ENCODE assay signal across 9 cellular contexts in genomic region chr19:56477429-56478338, GRCh38. TPM values are rescaled to one million over a fixed set of nuclear protein-coding genes. Genes with fewer than 3 reads are reported as not detected.
DNase-seq lines count a peak whose midpoint lies in the region; ATAC-seq and TF ChIP-seq lines count a peak whose summit lies in the region.
"Had no signal": no experiment of that assay in that cellular context is flagged by ENCODE, and none has a peak within 500 bp of the region (broad histone marks: within the 10 kb centered on the region; RNA-seq: fewer than 3 reads in every experiment).

No MANE protein-coding gene starts in this region.

- H3K9me3 ChIP-seq in CD8-positive, alpha-beta T cell (ENCODE audit: low read length) = peaks cover 14% of the 10 kb centered on the region
- H3K9me3 ChIP-seq in esophagus muscularis mucosa (peaks cover 0 to 14% (median 6%) of the 10 kb centered on the region in 4 donors), mucosa of rectum (ENCODE audit: control insufficient read depth in 2 of 2, low read length in 2 of 2) (peaks cover 3 to 11% of the 10 kb centered on the region in 2 donors)

- DNase-seq in CD8-positive, alpha-beta T cell = peak; percentile 21 to 84 (median 63)
- DNase-seq in NCI-H2227 treated with DMSO at 0.1 percent for 48 hours (lab: John Stamatoyannopoulos, UW) = peak; percentile 99
- DNase-seq in activated T-cell treated with anti-CD3 and anti-CD28 coated beads for 24 hours (ENCODE audit: low read depth) = peak; percentile 55
- peak; percentile 97 for DNase-seq in esophagus muscularis mucosa (ENCODE audit: extremely low spot score)
- DNase-seq in stimulated activated CD8-positive, alpha-beta memory T cell treated with anti-CD3 and anti-CD28 coated beads, Interleukin-4, amount 100 ng/mL, for 48 hours = peak; percentile 75

- peak overlapping the region; percentile 95 for H3K27ac Mint-ChIP-seq in CD8-positive, alpha-beta T cell

- no peak for TF ChIP-seq POLR2A in esophagus muscularis mucosa (IDR thresholded peaks at IDR 0.05; ENCODE audit: low read depth)

- no peaks in the 10 kb centered on the region for H3K27me3 ChIP-seq in CD8-positive, alpha-beta T cell (ENCODE audit: insufficient read depth, low read length)
- no peaks in the 10 kb centered on the region for H3K27me3 ChIP-seq in esophagus muscularis mucosa
- no peaks in the 10 kb centered on the region for H3K27me3 ChIP-seq in mucosa of rectum (ENCODE audit: control insufficient read depth in 2 of 2, insufficient read depth in 2 of 2, low read length in 2 of 2)

- no peak for TF ChIP-seq CTCF in CD8-positive, alpha-beta T cell (IDR thresholded peaks at IDR 0.05)
- peak in 1 of 3 experiments; percentile 5 for TF ChIP-seq CTCF in esophagus muscularis mucosa (IDR thresholded peaks at IDR 0.05)

- H3K36me3 Mint-ChIP-seq in CD8-positive, alpha-beta T cell = peaks cover 46% of the 10 kb centered on the region

- peaks cover 48% of the 10 kb centered on the region for H3K9me3 Mint-ChIP-seq in CD8-positive, alpha-beta T cell

- POLR2A ChIA-PET in CD8-positive, alpha-beta T cell (lab: Charles Lee) = no interaction called here

- peak; percentile 66 for ATAC-seq in CD8-positive, alpha-beta T cell
- ATAC-seq in GM19463 (IDR thresholded peaks at IDR 0.05; ENCODE audit: unreplicated experiment) (no peak), GM18519 (IDR thresholded peaks at IDR 0.05; ENCODE audit: low FRiP score, unreplicated experiment) (no peak)
- ATAC-seq: HCT116 had no signal

- H3K36me3 ChIP-seq in CD8-positive, alpha-beta T cell (ENCODE audit: insufficient read depth, low read length) = no peaks in the 10 kb centered on the region
- peaks cover 0 to 10% (median 0%) of the 10 kb centered on the region in 4 donors for H3K36me3 ChIP-seq in esophagus muscularis mucosa
- no peaks in the 10 kb centered on the region for H3K36me3 ChIP-seq in mucosa of rectum (ENCODE audit: control insufficient read depth in 2 of 2, insufficient read depth in 2 of 2, low read length in 2 of 2)

- H3K4me3 Mint-ChIP-seq in CD8-positive, alpha-beta T cell = peak overlapping the region; percentile 96

- no peak for TF ChIP-seq EP300 in esophagus muscularis mucosa (IDR thresholded peaks at IDR 0.05)

- peak overlapping the region; percentile 67 for H3K4me3 ChIP-seq in CD8-positive, alpha-beta T cell (ENCODE audit: low read depth, low read length)
- H3K4me3 ChIP-seq in esophagus muscularis mucosa (peak overlapping the region; percentile 63 to 88 (median 76)), mucosa of rectum (ENCODE audit: low read length in 2 of 2) (peak overlapping the region; percentile 68 to 77)

- H3K27me3 Mint-ChIP-seq in CD8-positive, alpha-beta T cell (ENCODE audit: low read depth) = peaks cover 19% of the 10 kb centered on the region

- CTCF ChIA-PET in CD8-positive, alpha-beta T cell (lab: Charles Lee) = no interaction called here

- no peaks in the 10 kb centered on the region for H3K4me1 ChIP-seq in CD8-positive, alpha-beta T cell (ENCODE audit: insufficient read depth, low read length)
- peaks cover 20 to 31% (median 23%) of the 10 kb centered on the region in 4 donors for H3K4me1 ChIP-seq in esophagus muscularis mucosa
- no peaks in the 10 kb centered on the region for H3K4me1 ChIP-seq in mucosa of rectum (ENCODE audit: control insufficient read depth in 2 of 2, insufficient read depth in 2 of 2, low read length in 2 of 2)

- peaks cover 18% of the 10 kb centered on the region for H3K4me1 Mint-ChIP-seq in CD8-positive, alpha-beta T cell (ENCODE audit: low read depth)

- H3K9ac ChIP-seq in mucosa of rectum (ENCODE audit: low read depth in 1 of 2, low read length in 2 of 2) = peak overlapping the region in 1 of 2 donors; percentile 49

- WGBS in esophagus muscularis mucosa = under 1% methylated on average over 55 of the region's 80 CpGs

- H3K27ac ChIP-seq in CD8-positive, alpha-beta T cell (ENCODE audit: low read depth, low read length) = peak overlapping the region; percentile 84
- H3K27ac ChIP-seq in esophagus muscularis mucosa (replicated peaks in 1 of 4) = peak overlapping the region; percentile 75 to 88 (median 86)
- H3K27ac ChIP-seq in mucosa of rectum (ENCODE audit: low read depth in 2 of 2, low read length in 2 of 2) = peak overlapping the region; percentile 59 to 68

- intact Hi-C loops in CD8-positive, alpha-beta T cell (cut with DNase I, micrococcal nuclease) = loop anchor here (1.0 to 5.0 kb wide), 6 partner anchors 29 to 335 kb away; partner anchors contain the start of genes ZFP28 (in 2 of the 2), ZNF471 (in 2 of the 2), ZNF582 (in 2 of the 2) and ZNF444 (in 1 of the 2)
- intact Hi-C loops in esophagus muscularis mucosa (cut with DNase I) = loop anchor here (5.0 kb wide), 1 partner anchor 35 kb away; no protein-coding TSS in a partner anchor

RNA-seq across cellular contexts. Expression of gene ZNF667, which starts 0.5 kb away (rescaled TPM):
- 1 to 10 TPM; 8.3 to 10.0 TPM for total RNA-seq in CD8-positive, alpha-beta T cell
- 1 to 10 TPM; 2.1 to 4.0 (median 3.2) TPM for total RNA-seq in esophagus muscularis mucosa

RNA-seq across cellular contexts. Expression of gene ZNF471, which starts 30.0 kb away (rescaled TPM):
- under 1 TPM; 0.67 to 0.71 TPM for total RNA-seq in CD8-positive, alpha-beta T cell
- 10 to 100 TPM in 3 of 4 donors, 1 to 10 TPM in 1; 8.6 to 11.2 (median 10.9) TPM for total RNA-seq in esophagus muscularis mucosa

Comparison
In these comparisons a context has a peak if more than half of its experiments do, and no peak if none do; other contexts are left out.
1. RNA of gene ZNF471, which starts 30.0 kb away (total RNA-seq): 8.6 to 11.2 TPM in esophagus muscularis mucosa; 0.67 to 0.71 TPM in CD8-positive, alpha-beta T cell; every median in the first group is over 4 times any median in the second.
2. Peak in every context shown above with its lines, with median percentiles within 50 percentile points of each other: DNase-seq, H3K27ac ChIP-seq and H3K4me3 ChIP-seq.